In the genomic region with DNA sequence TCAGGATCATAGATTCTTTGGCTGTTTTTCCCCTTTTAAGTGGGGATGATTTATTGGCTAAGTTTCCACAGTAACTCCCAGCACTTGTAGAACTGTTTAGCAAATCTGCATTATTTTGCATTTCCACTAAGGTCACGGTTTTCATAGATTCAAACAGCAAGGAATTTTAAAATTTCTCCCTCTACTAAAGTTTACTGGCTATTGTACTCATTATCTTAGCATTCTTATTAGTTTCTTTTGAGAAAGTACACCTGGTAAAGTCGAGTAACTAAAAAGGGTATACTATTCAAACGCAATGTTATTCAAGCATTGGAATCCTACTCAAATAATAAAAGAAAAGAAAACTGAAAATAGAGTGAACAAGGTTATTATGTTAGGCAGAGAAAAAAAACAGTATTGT, we compare ENCODE assay signal across 7 cellular contexts.
"Had no signal": no experiment of that assay in that cellular context is flagged by ENCODE, and none has a peak within 500 bp of the region (broad histone marks: within the 10 kb centered on the region; RNA-seq: fewer than 3 reads in every experiment).

No MANE protein-coding gene starts in this region.

- ATAC-seq: K562 had no signal

- DNase-seq: GOT3, H7, HCEC 1CT, IMR-90 had no signal

- H3K4me3 ChIP-seq: K562 had no signal

- FAIRE-seq: HTR-8/SVneo, K562 had no signal

- H3K27ac ChIP-seq: HL-60 had no signal
